1 cellular context compared by ENCODE assay signal in genomic region chr2:237563816-237564215, GRCh38.
TF ChIP-seq lines count a peak whose summit lies in the region.

No MANE protein-coding gene starts in this region.

TF ChIP-seq in liver, 16 proteins besides CTCF, POLR2A, EP300 and RAD21:
- TF ChIP-seq ATF3 (IDR thresholded peaks at IDR 0.05), result no peak
- no peak for TF ChIP-seq RXRA (IDR thresholded peaks at IDR 0.05)
- no peak for TF ChIP-seq FOXA2 (IDR thresholded peaks at IDR 0.05)
- no peak for TF ChIP-seq GABPA (IDR thresholded peaks at IDR 0.05 in 1 of 2, conservative IDR thresholded peaks at IDR 0.05 in 1 of 2)
- peak; percentile 96 for TF ChIP-seq REST (IDR thresholded peaks at IDR 0.05)
- TF ChIP-seq JUND (IDR thresholded peaks at IDR 0.05), result no peak
- no peak for TF ChIP-seq SP1 (IDR thresholded peaks at IDR 0.05)
